1 cellular context compared by ENCODE assay signal in genomic region chr12:54090312-54090711, GRCh38.
A peak's percentile ranks its signal among the peaks of the same experiment; 100 is the strongest.
TF ChIP-seq lines count a peak whose summit lies in the region.

No MANE protein-coding gene starts in this region.

TF ChIP-seq in K562, 482 proteins besides CTCF, POLR2A, EP300 and RAD21:
- peak; percentile 25 for TF ChIP-seq MEIS2 (IDR thresholded peaks at IDR 0.05; ENCODE audit: partially characterized antibody)
TF ChIP-seq in K562: peak in this region for 1; not testable (repeated sequence) for 481.
